Comparison of ENCODE assay signal across 1 cellular context in genomic region chr12:32039917-32040575, GRCh38.
TF ChIP-seq lines count a peak whose summit lies in the region.

No MANE protein-coding gene starts in this region.

TF ChIP-seq in K562, 482 proteins besides CTCF, POLR2A, EP300 and RAD21 (continued from another document and continues in another):
- peak; percentile 16; the same call in 1 of the 2 replicates for TF ChIP-seq CBFA2T2 (conservative IDR thresholded peaks at IDR 0.05)
- TF ChIP-seq RFX1 (IDR thresholded peaks at IDR 0.05): no peak
- no peak for TF ChIP-seq JUND (IDR thresholded peaks at IDR 0.05; ENCODE audit: borderline replicate concordance, low read depth, low read length)
- peak; percentile 53; the same call in 1 of the 3 replicates for TF ChIP-seq JUND (tag; IDR thresholded peaks at IDR 0.05; ENCODE audit: borderline replicate concordance, low read depth, low read length)
- TF ChIP-seq HOMEZ (CRISPR knock-in tag; IDR thresholded peaks at IDR 0.05): no peak
- no peak for TF ChIP-seq ZBTB9 (CRISPR knock-in tag; IDR thresholded peaks at IDR 0.05)
- TF ChIP-seq ZNF512 (tag; IDR thresholded peaks at IDR 0.05): no peak
- 0 out of 2 replicates have a peak, but pooled peaks have one; percentile 28 for TF ChIP-seq RNF2 (IDR thresholded peaks at IDR 0.05)
- TF ChIP-seq VEZF1 (CRISPR knock-in tag; IDR thresholded peaks at IDR 0.05): peak; percentile 25; the same call in 1 of the 2 replicates
- peak; percentile 48; the same call in 1 of the 2 replicates for TF ChIP-seq SOX6 (IDR thresholded peaks at IDR 0.05)
- TF ChIP-seq MGA (IDR thresholded peaks at IDR 0.05): 0 out of 2 replicates have a peak, but pooled peaks have one; percentile 30
- TF ChIP-seq GABPA (tag; conservative IDR thresholded peaks at IDR 0.05; ENCODE audit: low read depth): 0 out of 2 replicates have a peak, but pooled peaks have one; percentile 11
- TF ChIP-seq ZNF740 (CRISPR knock-in tag; IDR thresholded peaks at IDR 0.05): no peak
- 0 out of 4 replicates have a peak, but pooled peaks of 1 of the 2 experiments have one; percentile 16 for TF ChIP-seq ZNF740 (tag; IDR thresholded peaks at IDR 0.05)
- no peak for TF ChIP-seq PCBP1 (IDR thresholded peaks at IDR 0.05; ENCODE audit: low read depth, low read length, poor library complexity, severe bottlenecking)
- peak; percentile 41; the same call in 1 of the 2 replicates for TF ChIP-seq SMARCC2 (IDR thresholded peaks at IDR 0.05; ENCODE audit: low read depth)
- TF ChIP-seq HDAC3 (IDR thresholded peaks at IDR 0.05; ENCODE audit: borderline replicate concordance, partially characterized antibody): peak; percentile 10
- no peak for TF ChIP-seq PHF21A (IDR thresholded peaks at IDR 0.05; ENCODE audit: borderline replicate concordance, low read depth)
- TF ChIP-seq POLR2H (tag; IDR thresholded peaks at IDR 0.05; ENCODE audit: low read depth): peak; percentile 52; the same call in 1 of the 2 replicates
- peak; percentile 82 for TF ChIP-seq DPF2 (IDR thresholded peaks at IDR 0.05)
- TF ChIP-seq CBFA2T3 (IDR thresholded peaks at IDR 0.05): peak; percentile 63
- TF ChIP-seq ARID1B (IDR thresholded peaks at IDR 0.05): peak; percentile 73
- peak; percentile 47; the same call in 1 of the 2 replicates for TF ChIP-seq TCF3 (CRISPR knock-in tag; IDR thresholded peaks at IDR 0.05)
- TF ChIP-seq ATF4 (CRISPR knock-in tag; IDR thresholded peaks at IDR 0.05): no peak
- no peak for TF ChIP-seq SETDB1 (IDR thresholded peaks at IDR 0.05; ENCODE audit: low read length)
- peak; percentile 44; the same call in 1 of the 2 replicates for TF ChIP-seq ZNF589 (CRISPR knock-in tag; IDR thresholded peaks at IDR 0.05; ENCODE audit: low read depth)
- TF ChIP-seq ATF1 (CRISPR knock-in tag; IDR thresholded peaks at IDR 0.05): no peak
- 0 out of 2 replicates have a peak, but pooled peaks have one; percentile 7 for TF ChIP-seq ATF1 (tag; IDR thresholded peaks at IDR 0.05)
- peak in 1 of 2 experiments; percentile 7; a peak in 1 of 4 replicates for TF ChIP-seq TBL1XR1 (IDR thresholded peaks at IDR 0.05; ENCODE audit: low read length in 2 of 2)
- 0 out of 2 replicates have a peak, but pooled peaks have one; percentile 32 for TF ChIP-seq CXXC5 (CRISPR knock-in tag; IDR thresholded peaks at IDR 0.05)
- no peak for TF ChIP-seq ZNF184 (CRISPR knock-in tag; IDR thresholded peaks at IDR 0.05)
- peak in 1 of 2 experiments; percentile 79; a peak in 2 of 4 replicates for TF ChIP-seq RCOR1 (IDR thresholded peaks at IDR 0.05; ENCODE audit: borderline replicate concordance in 1 of 2, low read depth in 2 of 2, low read length in 2 of 2)
